ENCODE assay signal across 17 cellular contexts in genomic region chr11:45213717-45214116, GRCh38.
DNase-seq lines count a peak whose midpoint lies in the region; ATAC-seq and TF ChIP-seq lines count a peak whose summit lies in the region.
"Had no signal": no experiment of that assay in that cellular context is flagged by ENCODE, and none has a peak within 500 bp of the region (broad histone marks: within the 10 kb centered on the region; RNA-seq: fewer than 3 reads in every experiment).

No MANE protein-coding gene starts in this region.

- intact Hi-C loops in lower lobe of right lung (cut with DNase I), result no loop called here
- intact Hi-C loops in sigmoid colon (cut with DNase I), result no loop called here
- intact Hi-C loops in uterus (cut with DNase I; ENCODE audit: low total_unique reads), result loop anchor here (10.0 kb wide), 1 partner anchor 49 kb away; no protein-coding TSS in a partner anchor
- intact Hi-C loops in activated T-helper 2 cell treated with anti-CD3 and anti-CD28 coated beads, Interferon-gamma antibody, Interleukin-2, Interleukin-4, amounts not matched to agents 10 μg/mL and 5 μg/mL and 100 μg/mL, durations not matched to agents 14 hours and 24 hours and 36 hours (cut with micrococcal nuclease), result no loop called here

- no peak overlapping the region for H3K9ac ChIP-seq in MM.1S (ENCODE audit: low read length)
- H3K9ac ChIP-seq: BLaER1 treated with 17β-estradiol and CSF1 and Interleukin-3, amounts not matched to agents 10 nM and 100 nM had no signal

- H3K27me3 ChIP-seq in lower lobe of right lung (ENCODE audit: low read depth) (no peaks in the 10 kb centered on the region), sigmoid colon (no peaks in the 10 kb centered on the region), uterus (no peaks in the 10 kb centered on the region), MM.1S (replicated peaks; ENCODE audit: insufficient read depth, low read length) (no peaks in the 10 kb centered on the region)

- H3K4me3 Mint-ChIP-seq in activated T-helper 2 cell treated with anti-CD3 and anti-CD28 coated beads, Interferon-gamma antibody, Interleukin-2, Interleukin-4, amounts not matched to agents 10 μg/mL and 5 μg/mL and 100 μg/mL, durations not matched to agents 14 hours and 24 hours and 36 hours (ENCODE audit: low read depth), result no peak overlapping the region
- H3K4me3 Mint-ChIP-seq in activated naive CD4-positive, alpha-beta T cell treated with anti-CD3 and anti-CD28 coated beads, Interleukin-2, amount 10 ng/mL, durations not matched to agents 7 days and 5 days, result no peak overlapping the region
- H3K4me3 Mint-ChIP-seq: CD8-positive, alpha-beta T cell; GM23338 had no signal

- DNase-seq in activated effector memory CD4-positive, alpha-beta T cell treated with anti-CD3 and anti-CD28 coated beads, Interleukin-2, amount 50 U/mL, for 16 hours, result peak; percentile 19
- no peak for DNase-seq in activated effector memory CD4-positive, alpha-beta T cell treated with Interleukin-2 at 50 U/mL for 16 hours
- DNase-seq in lower lobe of right lung, result no peak
- DNase-seq in sigmoid colon, result peak; percentile 27
- DNase-seq in uterus, result no peak
- no peak for DNase-seq in activated T-helper 2 cell treated with anti-CD3 and anti-CD28 coated beads, Interferon-gamma antibody, Interleukin-2, Interleukin-4, amounts not matched to agents 10 μg/mL and 5 μg/mL and 100 μg/mL, durations not matched to agents 14 hours and 24 hours and 36 hours (ENCODE audit: low spot score)
- DNase-seq in MM.1S, result no peak
- DNase-seq in activated naive CD4-positive, alpha-beta T cell treated with anti-CD3 and anti-CD28 coated beads, Interleukin-2, amount 10 ng/mL, durations not matched to agents 7 days and 5 days, result no peak
- DNase-seq: 8988T; CD8-positive, alpha-beta T cell; COR-L47; DMS 273 treated with DMSO at 0.1 percent for 48 hours; DND-41; EL; HCEC 1CT had no signal

- CTCF ChIA-PET in activated naive CD4-positive, alpha-beta T cell treated with anti-CD3 and anti-CD28 coated beads, Interleukin-2, amount 10 ng/mL, durations not matched to agents 7 days and 5 days (lab: Charles Lee), result interaction anchor here (1.3 to 2.0 kb wide), 2 partner anchors 19 to 22 kb away, joined by 3 to 6 read pairs; no protein-coding TSS in a partner anchor

- H3K27ac ChIP-seq in lower lobe of right lung (peak overlapping the region; percentile 4), sigmoid colon (peak overlapping the region in 1 of 4 donors; percentile 95), uterus (peak overlapping the region; percentile 86 to 97), MM.1S (ENCODE audit: low read length) (no peak overlapping the region)
- H3K27ac ChIP-seq: BLaER1 treated with 17β-estradiol and CSF1 and Interleukin-3, amounts not matched to agents 10 nM and 100 nM had no signal

- no peaks in the 10 kb centered on the region for H3K79me2 ChIP-seq in MM.1S (ENCODE audit: low read length)

- no peak overlapping the region for H3K4me3 ChIP-seq in lower lobe of right lung
- H3K4me3 ChIP-seq in sigmoid colon, result no peak overlapping the region
- H3K4me3 ChIP-seq in uterus, result no peak overlapping the region
- H3K4me3 ChIP-seq in MM.1S (ENCODE audit: low read length), result no peak overlapping the region
- H3K4me3 ChIP-seq: BLaER1 treated with 17β-estradiol and CSF1 and Interleukin-3, amounts not matched to agents 10 nM and 100 nM; GM23338 had no signal

- H3K9me3 ChIP-seq in lower lobe of right lung (no peaks in the 10 kb centered on the region), sigmoid colon (no peaks in the 10 kb centered on the region), uterus (no peaks in the 10 kb centered on the region), MM.1S (replicated peaks; ENCODE audit: insufficient read depth, low read length) (no peaks in the 10 kb centered on the region)
- H3K9me3 ChIP-seq: BLaER1 treated with 17β-estradiol and CSF1 and Interleukin-3, amounts not matched to agents 10 nM and 100 nM had no signal

- H3K27me3 Mint-ChIP-seq in activated T-helper 2 cell treated with anti-CD3 and anti-CD28 coated beads, Interferon-gamma antibody, Interleukin-2, Interleukin-4, amounts not matched to agents 10 μg/mL and 5 μg/mL and 100 μg/mL, durations not matched to agents 14 hours and 24 hours and 36 hours (ENCODE audit: low read depth), result no peaks in the 10 kb centered on the region
- H3K27me3 Mint-ChIP-seq in activated naive CD4-positive, alpha-beta T cell treated with anti-CD3 and anti-CD28 coated beads, Interleukin-2, amount 10 ng/mL, durations not matched to agents 7 days and 5 days, result peaks cover 5% of the 10 kb centered on the region

- TF ChIP-seq EP300 in sigmoid colon (IDR thresholded peaks at IDR 0.05), result no peak

- TF ChIP-seq POLR2A in sigmoid colon (IDR thresholded peaks at IDR 0.05) (no peak), uterus (IDR thresholded peaks at IDR 0.05) (no peak)

- H3K4me1 ChIP-seq in lower lobe of right lung (peaks cover 29% of the 10 kb centered on the region), sigmoid colon (peaks cover 0 to 42% (median 34%) of the 10 kb centered on the region in 4 donors), uterus (peaks cover 0 to 19% of the 10 kb centered on the region in 2 donors), MM.1S (ENCODE audit: low read length) (peaks cover 8% of the 10 kb centered on the region; the same call in 1 of the 2 replicates)

- no peak overlapping the region for H3K4me2 ChIP-seq in MM.1S (ENCODE audit: low read depth, low read length)
- H3K4me2 ChIP-seq: GM23338 had no signal

- no peaks in the 10 kb centered on the region for H4K20me1 ChIP-seq in MM.1S (ENCODE audit: insufficient read depth, low read length)

- no peaks in the 10 kb centered on the region for H3F3A ChIP-seq in MM.1S (ENCODE audit: insufficient read depth, low read length)

- WGBS in sigmoid colon, 2 donors, result 95 to 98% methylated on average over 1 of the region's 1 CpG

- no peaks in the 10 kb centered on the region for H3K36me3 Mint-ChIP-seq in activated T-helper 2 cell treated with anti-CD3 and anti-CD28 coated beads, Interferon-gamma antibody, Interleukin-2, Interleukin-4, amounts not matched to agents 10 μg/mL and 5 μg/mL and 100 μg/mL, durations not matched to agents 14 hours and 24 hours and 36 hours (ENCODE audit: low read depth)
- H3K36me3 Mint-ChIP-seq in activated naive CD4-positive, alpha-beta T cell treated with anti-CD3 and anti-CD28 coated beads, Interleukin-2, amount 10 ng/mL, durations not matched to agents 7 days and 5 days, result no peaks in the 10 kb centered on the region

- peaks cover 5% of the 10 kb centered on the region for H3K4me1 Mint-ChIP-seq in activated T-helper 2 cell treated with anti-CD3 and anti-CD28 coated beads, Interferon-gamma antibody, Interleukin-2, Interleukin-4, amounts not matched to agents 10 μg/mL and 5 μg/mL and 100 μg/mL, durations not matched to agents 14 hours and 24 hours and 36 hours (ENCODE audit: low read depth)
- no peaks in the 10 kb centered on the region for H3K4me1 Mint-ChIP-seq in activated naive CD4-positive, alpha-beta T cell treated with anti-CD3 and anti-CD28 coated beads, Interleukin-2, amount 10 ng/mL, durations not matched to agents 7 days and 5 days

- ATAC-seq in lower lobe of right lung, result no peak
- ATAC-seq: CD8-positive, alpha-beta T cell had no signal

- peaks cover 23% of the 10 kb centered on the region for H3K36me3 ChIP-seq in lower lobe of right lung
- peaks cover 8 to 15% (median 12%) of the 10 kb centered on the region in 4 donors for H3K36me3 ChIP-seq in sigmoid colon
- no peaks in the 10 kb centered on the region for H3K36me3 ChIP-seq in uterus
- H3K36me3 ChIP-seq in MM.1S (replicated peaks; ENCODE audit: insufficient read depth, low read length), result no peaks in the 10 kb centered on the region

- H3K9me3 Mint-ChIP-seq in activated T-helper 2 cell treated with anti-CD3 and anti-CD28 coated beads, Interferon-gamma antibody, Interleukin-2, Interleukin-4, amounts not matched to agents 10 μg/mL and 5 μg/mL and 100 μg/mL, durations not matched to agents 14 hours and 24 hours and 36 hours, result no peaks in the 10 kb centered on the region
- H3K9me3 Mint-ChIP-seq in activated naive CD4-positive, alpha-beta T cell treated with anti-CD3 and anti-CD28 coated beads, Interleukin-2, amount 10 ng/mL, durations not matched to agents 7 days and 5 days, result no peaks in the 10 kb centered on the region
- H3K9me3 Mint-ChIP-seq: CD8-positive, alpha-beta T cell; GM23338 had no signal

- H3K9me2 ChIP-seq in MM.1S (replicated peaks; ENCODE audit: insufficient read depth, low read length), result no peaks in the 10 kb centered on the region

- no peak overlapping the region for H2AFZ ChIP-seq in MM.1S (ENCODE audit: low read length)
- H2AFZ ChIP-seq: GM23338 had no signal

- TF ChIP-seq CTCF in lower lobe of right lung (IDR thresholded peaks at IDR 0.05) (no peak), sigmoid colon (IDR thresholded peaks at IDR 0.05) (no peak), uterus (IDR thresholded peaks at IDR 0.05) (no peak), MM.1S (IDR thresholded peaks at IDR 0.05; ENCODE audit: low read length) (no peak)

- H3K27ac Mint-ChIP-seq in activated T-helper 2 cell treated with anti-CD3 and anti-CD28 coated beads, Interferon-gamma antibody, Interleukin-2, Interleukin-4, amounts not matched to agents 10 μg/mL and 5 μg/mL and 100 μg/mL, durations not matched to agents 14 hours and 24 hours and 36 hours, result no peak overlapping the region
- no peak overlapping the region for H3K27ac Mint-ChIP-seq in activated naive CD4-positive, alpha-beta T cell treated with anti-CD3 and anti-CD28 coated beads, Interleukin-2, amount 10 ng/mL, durations not matched to agents 7 days and 5 days
- H3K27ac Mint-ChIP-seq: CD8-positive, alpha-beta T cell; GM23338 had no signal

Comparison
In these comparisons a context has a peak if more than half of its experiments do, and no peak if none do; other contexts are left out.
1. DNase-seq: peak in activated effector memory CD4-positive, alpha-beta T cell treated with anti-CD3 and anti-CD28 coated beads, Interleukin-2, amount 50 U/mL, for 16 hours (single experiment) and sigmoid colon (single experiment); none in activated effector memory CD4-positive, alpha-beta T cell treated with Interleukin-2 at 50 U/mL for 16 hours (single experiment), lower lobe of right lung (single experiment), uterus (0 of 2), activated T-helper 2 cell treated with anti-CD3 and anti-CD28 coated beads, Interferon-gamma antibody, Interleukin-2, Interleukin-4, amounts not matched to agents 10 μg/mL and 5 μg/mL and 100 μg/mL, durations not matched to agents 14 hours and 24 hours and 36 hours (single experiment), MM.1S (single experiment) and activated naive CD4-positive, alpha-beta T cell treated with anti-CD3 and anti-CD28 coated beads, Interleukin-2, amount 10 ng/mL, durations not matched to agents 7 days and 5 days (single experiment).